In the genomic region with DNA sequence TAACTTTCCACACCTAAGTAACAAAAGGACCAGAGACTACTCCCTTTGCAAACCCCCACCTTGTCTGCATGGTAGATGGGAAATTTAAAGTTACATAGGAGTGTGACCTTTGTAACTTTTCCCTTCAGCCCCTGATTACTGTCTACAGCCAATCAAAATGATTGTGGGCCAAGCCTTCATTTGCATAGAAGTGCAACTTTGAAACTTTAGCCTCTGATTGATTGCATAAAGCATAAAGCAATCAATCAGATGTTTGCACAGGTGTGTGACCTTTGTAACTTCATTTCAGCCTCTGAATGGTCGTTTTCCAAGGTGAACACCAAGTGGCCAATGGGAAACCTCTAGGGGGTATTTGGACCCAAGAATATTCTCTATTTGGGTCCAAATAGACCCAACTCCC, we compare ENCODE assay signal across 20 cellular contexts. TPM values are rescaled to one million over a fixed set of nuclear protein-coding genes. Genes with fewer than 3 reads are reported as not detected.
DNase-seq lines count a peak whose midpoint lies in the region; ATAC-seq, FAIRE-seq and TF ChIP-seq lines count a peak whose summit lies in the region.
"Had no signal": no experiment of that assay in that cellular context is flagged by ENCODE, and none has a peak within 500 bp of the region (broad histone marks: within the 10 kb centered on the region; RNA-seq: fewer than 3 reads in every experiment).

No MANE protein-coding gene starts in this region.

- ATAC-seq in HepG2 (peak; percentile 96), pancreas (peak in 3 of 4 donors; percentile 31 to 67 (median 40))
- ATAC-seq: CD8-positive, alpha-beta T cell; GM23338 had no signal

- no peak for FAIRE-seq in HepG2 (lab: Jason Lieb, UNC)
- FAIRE-seq in pancreas (lab: Jason Lieb, UNC), result no peak
- FAIRE-seq: D721Med, G401.6, GM12892 had no signal

- H3K9me3 Mint-ChIP-seq in chondrocyte (ENCODE audit: low read depth), result peaks cover 6% of the 10 kb centered on the region
- H3K9me3 Mint-ChIP-seq: CD8-positive, alpha-beta T cell; GM23338 had no signal

- 5% methylated on average over 1 of the region's 1 CpG for WGBS in HepG2 (ENCODE audit: low lambda C conversion rate)
- 12 to 21% methylated on average over 1 of the region's 1 CpG for WGBS in pancreas, 2 donors

- H3K27me3 ChIP-seq in HepG2 (ENCODE audit: control insufficient read depth in 1 of 2, insufficient read depth in 2 of 2, low read length in 2 of 2) (no peaks in the 10 kb centered on the region), pancreas (no peaks in the 10 kb centered on the region)

- TF ChIP-seq EP300 in HepG2 (IDR thresholded peaks at IDR 0.05; ENCODE audit: low read depth in 2 of 2, low read length in 2 of 2), result peak in 1 of 2 experiments; percentile 17; a peak in 1 of 4 replicates
- TF ChIP-seq EP300 in HepG2 (CRISPR knock-in tag; IDR thresholded peaks at IDR 0.05; ENCODE audit: borderline replicate concordance), result no peak

- H3K4me1 Mint-ChIP-seq in chondrocyte (ENCODE audit: low read depth), result peaks cover 50% of the 10 kb centered on the region
- H3K4me1 Mint-ChIP-seq: CD14-positive monocyte had no signal

- in situ Hi-C loops in HepG2 (cut with HindIII; ENCODE audit: extremely low pct_ligation_motif_present, low pct_unique_long_range_greater_than_20kb), result no loop called here

- no peak overlapping the region for H3K9ac ChIP-seq in HepG2 (ENCODE audit: insufficient read depth, low read depth, low read length)

- TF ChIP-seq RAD21 in HepG2 (CRISPR knock-in tag; IDR thresholded peaks at IDR 0.05), result no peak

- peaks cover 12% of the 10 kb centered on the region; the same call in 1 of the 2 replicates for H3K9me3 ChIP-seq in HepG2 (ENCODE audit: low read length)
- no peaks in the 10 kb centered on the region for H3K9me3 ChIP-seq in pancreas

- intact Hi-C loops in HepG2 (cut with micrococcal nuclease; ENCODE audit: unreplicated experiment) (no loop called here), pancreas (cut with DNase I) (no loop called here)

- H4K20me1 ChIP-seq in HepG2 (ENCODE audit: insufficient read depth, low read length), result no peaks in the 10 kb centered on the region

- H3K36me3 ChIP-seq in HepG2 (replicated peaks in 1 of 2; ENCODE audit: control insufficient read depth in 1 of 2, insufficient read depth in 2 of 2, low read length in 2 of 2) (no peaks in the 10 kb centered on the region), pancreas (no peaks in the 10 kb centered on the region)

- H3K4me2 ChIP-seq in HepG2 (ENCODE audit: low read depth, low read length), result no peak overlapping the region
- H3K4me2 ChIP-seq: GM23338 had no signal

- DNase-seq in HT-29 (ENCODE audit: low spot score), result peak; percentile 6
- no peak for DNase-seq in chondrocyte (ENCODE audit: low spot score)
- peak; percentile 34 for DNase-seq in HepG2 (ENCODE audit: low spot score)
- DNase-seq in pancreas, result no peak
- no peak for DNase-seq in SW 1271 (lab: John Stamatoyannopoulos, UW)
- no peak for DNase-seq in stimulated activated CD4-positive, alpha-beta T cell treated with anti-CD3 and anti-CD28 coated beads, Interleukin-4, amount 100 ng/mL, for 1 hour
- no peak for DNase-seq in GF-D8 (lab: John Stamatoyannopoulos, UW)
- DNase-seq: CD8-positive, alpha-beta T cell; COR-L47; DMS153; DMS79 treated with DMSO at 0.1 percent for 48 hours; EL; H7 had no signal

- CTCF ChIA-PET in HepG2 (lab: Yijun Ruan, JAX; ENCODE audit: low intra/inter-chr PET ratio, low total read pairs), result no interaction called here

- peak overlapping the region; percentile 68 for H3K27ac Mint-ChIP-seq in chondrocyte (ENCODE audit: unreplicated experiment)
- H3K27ac Mint-ChIP-seq: CD14-positive monocyte; CD8-positive, alpha-beta T cell; GM23338 had no signal

- no peak overlapping the region for H2AFZ ChIP-seq in HepG2 (ENCODE audit: low read length)
- H2AFZ ChIP-seq: GM23338 had no signal

- no TSS peak for BruUV-seq in HepG2 (replicated peaks; lab: Mats Ljungman, UMichigan)

- POLR2A ChIA-PET in HepG2 (lab: Yijun Ruan, JAX), result no interaction called here

- no peaks in the 10 kb centered on the region for H3K27me3 Mint-ChIP-seq in chondrocyte (ENCODE audit: low read depth)

- H3K4me3 ChIP-seq in HepG2 (replicated peaks in 1 of 3; ENCODE audit: insufficient read depth in 1 of 3, low read depth in 2 of 3, low read length in 3 of 3) (no peak overlapping the region), pancreas (no peak overlapping the region)
- H3K4me3 ChIP-seq: GM23338 had no signal

- TF ChIP-seq CTCF in chondrocyte (IDR thresholded peaks at IDR 0.05) (no peak), HepG2 (CRISPR knock-in tag; IDR thresholded peaks at IDR 0.05) (no peak), pancreas (IDR thresholded peaks at IDR 0.05) (no peak)

- H3K4me1 ChIP-seq in HepG2 (ENCODE audit: insufficient read depth, low read length) (peaks cover 11% of the 10 kb centered on the region), pancreas (no peaks in the 10 kb centered on the region)

- TF ChIP-seq POLR2A in HepG2 (IDR thresholded peaks at IDR 0.05; ENCODE audit: insufficient read depth in 1 of 2, low read depth in 2 of 2, low read length in 2 of 2), result no peak

- H3K4me3 Mint-ChIP-seq in chondrocyte (ENCODE audit: unreplicated experiment), result no peak overlapping the region
- H3K4me3 Mint-ChIP-seq: CD14-positive monocyte; CD8-positive, alpha-beta T cell; GM23338 had no signal

- peaks cover 2% of the 10 kb centered on the region for H3K36me3 Mint-ChIP-seq in chondrocyte (ENCODE audit: low read depth)
- H3K36me3 Mint-ChIP-seq: CD14-positive monocyte; CD8-positive, alpha-beta T cell had no signal

- H3K79me2 ChIP-seq in HepG2 (ENCODE audit: insufficient read depth, low read length), result no peaks in the 10 kb centered on the region

- no peak overlapping the region for H3K27ac ChIP-seq in HepG2 (ENCODE audit: extremely low read length, insufficient read depth, low read length)
- H3K27ac ChIP-seq in pancreas, result no peak overlapping the region
- H3K27ac ChIP-seq: 22Rv1 had no signal

TF ChIP-seq in HepG2, 621 proteins besides CTCF, POLR2A, EP300 and RAD21 (continues in another document):
- no peak for TF ChIP-seq ZNF44 (CRISPR knock-in tag; IDR thresholded peaks at IDR 0.05)
- TF ChIP-seq ZMYM4 (CRISPR knock-in tag; IDR thresholded peaks at IDR 0.05), result peak; percentile 90

RNA-seq across cellular contexts. Expression of gene PRKN, which starts 46.1 kb away (rescaled TPM):
- total RNA-seq in HT-29 (2014; rRNA removed; shearing (Covaris generic)), result 0.99 and 3.4 TPM in 2 replicates
- 5.1 to 8.7 TPM (median 5.7 TPM) in 3 replicates for total RNA-seq in chondrocyte
- total RNA-seq in HepG2 (2016; rRNA removed; fragmentation: Illumina TruSeq; extraction: Trizol), result 0.18 and 0.31 TPM in 2 replicates
- total RNA-seq in HepG2 (2016; cell fraction: cytosol; rRNA removed; fragmentation: Illumina TruSeq; extraction: Trizol; ENCODE audit: low read depth), result 0.09 TPM in 1 of 2 replicates, not detected in the other
- total RNA-seq in HepG2 (2016; cell fraction: insoluble cytoplasmic fraction; rRNA removed; fragmentation: Illumina TruSeq; extraction: Trizol), result 0.19 TPM in 1 of 2 replicates, not detected in the other
- 0.07 and 0.28 TPM in 2 replicates for total RNA-seq in HepG2 (2016; cell fraction: membrane; rRNA removed; fragmentation: Illumina TruSeq; extraction: Trizol)
- total RNA-seq in HepG2 (2016; cell fraction: nucleus; rRNA removed; fragmentation: Illumina TruSeq; extraction: Trizol), result 2.4 and 4.3 TPM in 2 replicates
- 0.44 and 0.50 TPM in 2 replicates for polyA plus RNA-seq in HepG2 (2011; rRNA removed)
- polyA plus RNA-seq in HepG2 (2011; cell fraction: cytosol; rRNA removed), result 0.39 and 0.62 TPM in 2 replicates
- 0.50 and 0.80 TPM in 2 replicates for polyA plus RNA-seq in HepG2 (2011; cell fraction: nucleus; rRNA removed)
- 1.2 and 1.3 TPM in 2 replicates for polyA plus RNA-seq in HepG2 (2012)
- 0.15 TPM in 1 of 2 replicates, not detected in the other for polyA plus RNA-seq in HepG2 (2016; cell fraction: cytosol; fragmentation: Illumina TruSeq; extraction: Trizol; ENCODE audit: low read depth)
- polyA plus RNA-seq in HepG2 (2016; cell fraction: insoluble cytoplasmic fraction; fragmentation: Illumina TruSeq; extraction: Trizol; ENCODE audit: low read depth), result not detected in 2 replicates
- polyA plus RNA-seq in HepG2 (2016; cell fraction: membrane; fragmentation: Illumina TruSeq; extraction: Trizol; ENCODE audit: low read depth), result 0.17 and 0.49 TPM in 2 replicates
- polyA plus RNA-seq in HepG2 (2016; cell fraction: nucleus; fragmentation: Illumina TruSeq; extraction: Trizol; ENCODE audit: insufficient read depth, low read depth), result not detected in 2 replicates
- 1.9 TPM in 1 of 2 replicates, not detected in the other for polyA minus RNA-seq in HepG2 (2011; rRNA and poly(A)+ RNA removed; ENCODE audit: low replicate concordance)
- polyA minus RNA-seq in HepG2 (2011; cell fraction: cytosol; rRNA and poly(A)+ RNA removed), result 0.59 TPM in 1 of 2 replicates, not detected in the other
- polyA minus RNA-seq in HepG2 (2011; cell fraction: nucleus; rRNA and poly(A)+ RNA removed), result 12.2 and 16.7 TPM in 2 replicates
- total RNA-seq in pancreas, result 1 to 10 TPM; 1.7 to 5.2 (median 2.9) TPM
- polyA plus RNA-seq in pancreas, result 1 to 10 TPM in 1 of 2 donors, under 1 TPM in 1; 0.82 to 7.2 TPM

RNA-seq across cellular contexts. Expression of gene PACRG, which starts 46.3 kb away (rescaled TPM):
- total RNA-seq in HT-29 (2014; rRNA removed; shearing (Covaris generic)), result 0.81 and 0.91 TPM in 2 replicates
- total RNA-seq in chondrocyte (0.59 to 2.5 TPM (median 1.1 TPM) in 3 replicates), HepG2 (2016; rRNA removed; fragmentation: Illumina TruSeq; extraction: Trizol) (0.13 TPM in 1 of 2 replicates, not detected in the other), pancreas (1 to 10 TPM; 2.5 to 6.9 (median 3.2) TPM)
- total RNA-seq in HepG2 (2016; cell fraction: cytosol; rRNA removed; fragmentation: Illumina TruSeq; extraction: Trizol; ENCODE audit: low read depth), result not detected in 2 replicates
- 0.19 TPM in 1 of 2 replicates, not detected in the other for total RNA-seq in HepG2 (2016; cell fraction: insoluble cytoplasmic fraction; rRNA removed; fragmentation: Illumina TruSeq; extraction: Trizol)
- not detected in 2 replicates for total RNA-seq in HepG2 (2016; cell fraction: membrane; rRNA removed; fragmentation: Illumina TruSeq; extraction: Trizol)
- total RNA-seq in HepG2 (2016; cell fraction: nucleus; rRNA removed; fragmentation: Illumina TruSeq; extraction: Trizol), result not detected in 2 replicates
- polyA plus RNA-seq in HepG2 (2011; rRNA removed) (not detected in 2 replicates), pancreas (1 to 10 TPM; 3.7 to 7.1 TPM)
- not detected in 2 replicates for polyA plus RNA-seq in HepG2 (2011; cell fraction: cytosol; rRNA removed)
- not detected in 2 replicates for polyA plus RNA-seq in HepG2 (2011; cell fraction: nucleus; rRNA removed)
- polyA plus RNA-seq in HepG2 (2012), result 0.43 TPM in 1 of 2 replicates, not detected in the other
- 0.14 TPM in 1 of 2 replicates, not detected in the other for polyA plus RNA-seq in HepG2 (2016; cell fraction: cytosol; fragmentation: Illumina TruSeq; extraction: Trizol; ENCODE audit: low read depth)
- polyA plus RNA-seq in HepG2 (2016; cell fraction: insoluble cytoplasmic fraction; fragmentation: Illumina TruSeq; extraction: Trizol; ENCODE audit: low read depth), result not detected in 2 replicates
- not detected in 2 replicates for polyA plus RNA-seq in HepG2 (2016; cell fraction: membrane; fragmentation: Illumina TruSeq; extraction: Trizol; ENCODE audit: low read depth)
- polyA plus RNA-seq in HepG2 (2016; cell fraction: nucleus; fragmentation: Illumina TruSeq; extraction: Trizol; ENCODE audit: insufficient read depth, low read depth), result not detected in 2 replicates
- 0.12 TPM in 1 of 2 replicates, not detected in the other for polyA minus RNA-seq in HepG2 (2011; rRNA and poly(A)+ RNA removed; ENCODE audit: low replicate concordance)
- polyA minus RNA-seq in HepG2 (2011; cell fraction: cytosol; rRNA and poly(A)+ RNA removed), result not detected in 2 replicates
- polyA minus RNA-seq in HepG2 (2011; cell fraction: nucleus; rRNA and poly(A)+ RNA removed), result not detected in 2 replicates
- total RNA-seq: A673 had no signal
- polyA plus RNA-seq: CD14-positive monocyte had no signal

Comparison
In these comparisons a context has a peak if more than half of its experiments do, and no peak if none do; other contexts are left out.
1. DNase-seq: peak in HT-29 (single experiment) and HepG2 (single experiment); none in chondrocyte (single experiment), pancreas (0 of 6), SW 1271 (0 of 2), stimulated activated CD4-positive, alpha-beta T cell treated with anti-CD3 and anti-CD28 coated beads, Interleukin-4, amount 100 ng/mL, for 1 hour (single experiment) and GF-D8 (single experiment).